9 cellular contexts compared by ENCODE assay signal in the genomic region with DNA sequence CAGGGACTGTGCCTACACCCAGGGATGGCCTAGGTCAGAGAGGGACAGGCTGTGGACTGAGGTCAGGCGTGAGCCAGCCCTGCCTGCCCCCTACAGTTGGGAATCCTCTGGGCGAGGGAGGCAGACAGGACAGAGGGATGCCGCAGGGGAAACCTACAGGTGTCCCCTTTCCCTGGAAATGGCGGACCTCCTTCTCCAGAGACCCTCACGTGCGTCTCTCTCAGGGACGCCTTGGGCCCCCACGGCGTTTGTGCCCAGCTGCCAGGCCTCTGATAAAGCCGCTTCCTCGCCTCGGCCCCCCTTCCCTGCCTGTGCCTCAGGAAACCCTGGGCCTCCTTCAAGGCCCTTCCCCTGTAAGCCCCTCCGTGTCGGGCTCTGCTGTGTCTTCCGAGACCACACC.
DNase-seq lines count a peak whose midpoint lies in the region; ATAC-seq, FAIRE-seq and TF ChIP-seq lines count a peak whose summit lies in the region.
"Had no signal": no experiment of that assay in that cellular context is flagged by ENCODE, and none has a peak within 500 bp of the region (broad histone marks: within the 10 kb centered on the region; RNA-seq: fewer than 3 reads in every experiment).

No MANE protein-coding gene starts in this region.

- TF ChIP-seq CTCF in GM12878 (IDR thresholded peaks at IDR 0.05 in 2 of 3, conservative IDR thresholded peaks at IDR 0.05 in 1 of 3; ENCODE audit: control insufficient read depth in 2 of 3, extremely low read depth in 1 of 3, insufficient read depth in 1 of 3, low read depth in 3 of 3, low read length in 3 of 3) (no peak), lower lobe of right lung (IDR thresholded peaks at IDR 0.05) (no peak)

- no peak for TF ChIP-seq POLR2A in GM12878 (IDR thresholded peaks at IDR 0.05; ENCODE audit: low read depth, low read length)

- peak overlapping the region; percentile 54 to 89 (median 84) for H3K4me3 Mint-ChIP-seq in IgD-negative memory B cell

- H3K9me3 Mint-ChIP-seq in IgD-negative memory B cell = no peaks in the 10 kb centered on the region

- H3K27ac Mint-ChIP-seq in IgD-negative memory B cell = peak overlapping the region in 1 of 3 donors; percentile 67

- TF ChIP-seq RAD21 in GM12878 (IDR thresholded peaks at IDR 0.05; ENCODE audit: insufficient read depth, low read depth, low read length) = no peak

- H3K4me1 Mint-ChIP-seq in IgD-negative memory B cell = peaks cover 0 to 5% (median 4%) of the 10 kb centered on the region in 3 donors

- intact Hi-C loops in GM12878 (cut with micrococcal nuclease; ENCODE audit: unreplicated experiment) = no loop called here
- intact Hi-C loops in lower lobe of right lung (cut with DNase I) = no loop called here

- DNase-seq in GM12878 (ENCODE audit: low read depth, low spot score) = no peak
- no peak for DNase-seq in lower lobe of right lung
- no peak for DNase-seq in substantia nigra (lab: John Stamatoyannopoulos, UW)
- DNase-seq: NCI-H345 had no signal

- H3K27ac ChIP-seq in GM12878 (ENCODE audit: control insufficient read depth, insufficient read depth) (no peak overlapping the region), lower lobe of right lung (peak overlapping the region; percentile 88), substantia nigra (ENCODE audit: low read depth, low read length, poor library complexity, severe bottlenecking) (peak overlapping the region; percentile 26)

- POLR2A ChIA-PET in GM12878 (lab: Charles Lee) = no interaction called here

- H3K36me3 ChIP-seq in GM12878 (ENCODE audit: control insufficient read depth in 2 of 2, insufficient read depth in 2 of 2, low read length in 1 of 2) = no peaks in the 10 kb centered on the region
- no peaks in the 10 kb centered on the region for H3K36me3 ChIP-seq in lower lobe of right lung

- FAIRE-seq in GM12878 (lab: Jason Lieb, UNC) = no peak
- FAIRE-seq: colon had no signal

- H3K9me3 ChIP-seq in GM12878 (replicated peaks; ENCODE audit: control insufficient read depth, insufficient read depth, low read length) (no peaks in the 10 kb centered on the region), lower lobe of right lung (no peaks in the 10 kb centered on the region)

- H3K27me3 ChIP-seq in GM12878 (replicated peaks in 1 of 2; ENCODE audit: control insufficient read depth in 2 of 2, insufficient read depth in 2 of 2, low read length in 1 of 2) (no peaks in the 10 kb centered on the region), lower lobe of right lung (ENCODE audit: low read depth) (no peaks in the 10 kb centered on the region)

- SMC1A ChIA-PET in GM12878 (lab: Charles Lee; ENCODE audit: uncharacterized antibody, unreplicated experiment) = no interaction called here

- no peak for TF ChIP-seq EP300 in GM12878 (IDR thresholded peaks at IDR 0.05; ENCODE audit: borderline replicate concordance in 1 of 2, control insufficient read depth in 1 of 2, low read depth in 2 of 2, low read length in 2 of 2)

- no peaks in the 10 kb centered on the region for H3K79me2 ChIP-seq in GM12878 (ENCODE audit: control insufficient read depth, insufficient read depth, low read length)

- no peaks in the 10 kb centered on the region for H3K27me3 Mint-ChIP-seq in IgD-negative memory B cell

- no peak overlapping the region for H3K9ac ChIP-seq in GM12878 (ENCODE audit: control insufficient read depth, insufficient read depth, low read length)

- H4K20me1 ChIP-seq in GM12878 (ENCODE audit: control insufficient read depth, insufficient read depth) = no peaks in the 10 kb centered on the region

- H3K36me3 Mint-ChIP-seq in IgD-negative memory B cell = no peaks in the 10 kb centered on the region

- no TSS peak for BruUV-seq in GM12878 (replicated peaks; lab: Mats Ljungman, UMichigan)

- in situ Hi-C loops in GM12878 (cut with MboI) = no loop called here

- CTCF ChIA-PET in GM12878 (lab: Yijun Ruan, JAX) = interaction anchor here (1.3 to 1.7 kb wide), 3 partner anchors 8 to 284 kb away, joined by 4 to 5 read pairs (median 4); no protein-coding TSS in a partner anchor

- WGBS in GM12878 (ENCODE audit: insufficient coverage, insufficient replicate concordance, low lambda C conversion rate, missing lambda C conversion rate) = 24% methylated on average over 15 of the region's 15 CpGs

- H3K4me3 ChIP-seq in GM12878 (no peak overlapping the region), lower lobe of right lung (peak overlapping the region; percentile 51)

- ATAC-seq in GM12878 = no peak
- ATAC-seq in lower lobe of right lung = peak; percentile 2 to 6
- no peak for ATAC-seq in HG02852 (IDR thresholded peaks at IDR 0.05; ENCODE audit: unreplicated experiment)
- no peak for ATAC-seq in HG02884 (IDR thresholded peaks at IDR 0.05; ENCODE audit: unreplicated experiment)
- ATAC-seq in HG03025 (IDR thresholded peaks at IDR 0.05; ENCODE audit: low FRiP score, unreplicated experiment) = no peak

- peak overlapping the region; percentile 62; the same call in 1 of the 2 replicates for H2AFZ ChIP-seq in GM12878 (ENCODE audit: control insufficient read depth, low read depth, low read length)

- peak overlapping the region; percentile 7; the same call in 1 of the 2 replicates for H3K4me2 ChIP-seq in GM12878 (ENCODE audit: control insufficient read depth, insufficient read depth)

- H3K4me1 ChIP-seq in GM12878 (ENCODE audit: control insufficient read depth, insufficient read depth, low read length) (no peaks in the 10 kb centered on the region; the same call in 1 of the 2 replicates), lower lobe of right lung (peaks cover 20% of the 10 kb centered on the region)

- RAD21 ChIA-PET in GM12878 (lab: Charles Lee; ENCODE audit: unreplicated experiment) = interaction anchor here (1.2 kb wide), 1 partner anchor 12 kb away, joined by 5 read pairs; no protein-coding TSS in a partner anchor

TF ChIP-seq in GM12878, 131 proteins besides CTCF, POLR2A, EP300 and RAD21:
- no peak for TF ChIP-seq RELA (IDR thresholded peaks at IDR 0.05; ENCODE audit: borderline replicate concordance, partially characterized antibody)
- TF ChIP-seq, protein P1, sequence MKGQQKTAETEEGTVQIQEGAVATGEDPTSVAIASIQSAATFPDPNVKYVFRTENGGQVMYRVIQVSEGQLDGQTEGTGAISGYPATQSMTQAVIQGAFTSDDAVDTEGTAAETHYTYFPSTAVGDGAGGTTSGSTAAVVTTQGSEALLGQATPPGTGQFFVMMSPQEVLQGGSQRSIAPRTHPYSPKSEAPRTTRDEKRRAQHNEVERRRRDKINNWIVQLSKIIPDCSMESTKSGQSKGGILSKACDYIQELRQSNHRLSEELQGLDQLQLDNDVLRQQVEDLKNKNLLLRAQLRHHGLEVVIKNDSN (IDR thresholded peaks at IDR 0.05; ENCODE audit: borderline replicate concordance, extremely low read length, insufficient read depth, low read depth, low read length) = peak; percentile 2
- TF ChIP-seq, protein P2, sequence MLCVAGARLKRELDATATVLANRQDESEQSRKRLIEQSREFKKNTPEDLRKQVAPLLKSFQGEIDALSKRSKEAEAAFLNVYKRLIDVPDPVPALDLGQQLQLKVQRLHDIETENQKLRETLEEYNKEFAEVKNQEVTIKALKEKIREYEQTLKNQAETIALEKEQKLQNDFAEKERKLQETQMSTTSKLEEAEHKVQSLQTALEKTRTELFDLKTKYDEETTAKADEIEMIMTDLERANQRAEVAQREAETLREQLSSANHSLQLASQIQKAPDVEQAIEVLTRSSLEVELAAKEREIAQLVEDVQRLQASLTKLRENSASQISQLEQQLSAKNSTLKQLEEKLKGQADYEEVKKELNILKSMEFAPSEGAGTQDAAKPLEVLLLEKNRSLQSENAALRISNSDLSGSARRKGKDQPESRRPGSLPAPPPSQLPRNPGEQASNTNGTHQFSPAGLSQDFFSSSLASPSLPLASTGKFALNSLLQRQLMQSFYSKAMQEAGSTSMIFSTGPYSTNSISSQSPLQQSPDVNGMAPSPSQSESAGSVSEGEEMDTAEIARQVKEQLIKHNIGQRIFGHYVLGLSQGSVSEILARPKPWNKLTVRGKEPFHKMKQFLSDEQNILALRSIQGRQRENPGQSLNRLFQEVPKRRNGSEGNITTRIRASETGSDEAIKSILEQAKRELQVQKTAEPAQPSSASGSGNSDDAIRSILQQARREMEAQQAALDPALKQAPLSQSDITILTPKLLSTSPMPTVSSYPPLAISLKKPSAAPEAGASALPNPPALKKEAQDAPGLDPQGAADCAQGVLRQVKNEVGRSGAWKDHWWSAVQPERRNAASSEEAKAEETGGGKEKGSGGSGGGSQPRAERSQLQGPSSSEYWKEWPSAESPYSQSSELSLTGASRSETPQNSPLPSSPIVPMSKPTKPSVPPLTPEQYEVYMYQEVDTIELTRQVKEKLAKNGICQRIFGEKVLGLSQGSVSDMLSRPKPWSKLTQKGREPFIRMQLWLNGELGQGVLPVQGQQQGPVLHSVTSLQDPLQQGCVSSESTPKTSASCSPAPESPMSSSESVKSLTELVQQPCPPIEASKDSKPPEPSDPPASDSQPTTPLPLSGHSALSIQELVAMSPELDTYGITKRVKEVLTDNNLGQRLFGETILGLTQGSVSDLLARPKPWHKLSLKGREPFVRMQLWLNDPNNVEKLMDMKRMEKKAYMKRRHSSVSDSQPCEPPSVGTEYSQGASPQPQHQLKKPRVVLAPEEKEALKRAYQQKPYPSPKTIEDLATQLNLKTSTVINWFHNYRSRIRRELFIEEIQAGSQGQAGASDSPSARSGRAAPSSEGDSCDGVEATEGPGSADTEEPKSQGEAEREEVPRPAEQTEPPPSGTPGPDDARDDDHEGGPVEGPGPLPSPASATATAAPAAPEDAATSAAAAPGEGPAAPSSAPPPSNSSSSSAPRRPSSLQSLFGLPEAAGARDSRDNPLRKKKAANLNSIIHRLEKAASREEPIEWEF (IDR thresholded peaks at IDR 0.05; ENCODE audit: insufficient replicate concordance, low read depth, low read length) = no peak
- TF ChIP-seq, protein P3, sequence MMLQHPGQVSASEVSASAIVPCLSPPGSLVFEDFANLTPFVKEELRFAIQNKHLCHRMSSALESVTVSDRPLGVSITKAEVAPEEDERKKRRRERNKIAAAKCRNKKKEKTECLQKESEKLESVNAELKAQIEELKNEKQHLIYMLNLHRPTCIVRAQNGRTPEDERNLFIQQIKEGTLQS (IDR thresholded peaks at IDR 0.05; ENCODE audit: borderline replicate concordance, extremely low read depth, low read depth, low read length) = no peak

Comparison
In these comparisons a context has a peak if more than half of its experiments do, and no peak if none do; other contexts are left out.
1. ATAC-seq: peak in lower lobe of right lung (2 of 2); none in GM12878 (single experiment), HG02852 (single experiment), HG02884 (single experiment) and HG03025 (single experiment).